ENCODE assay signal across 15 cellular contexts in genomic region chr21:34912022-34912933, GRCh38.
DNase-seq lines count a peak whose midpoint lies in the region; ATAC-seq and TF ChIP-seq lines count a peak whose summit lies in the region.
"Had no signal": no experiment of that assay in that cellular context is flagged by ENCODE, and none has a peak within 500 bp of the region (broad histone marks: within the 10 kb centered on the region; RNA-seq: fewer than 3 reads in every experiment).

No MANE protein-coding gene starts in this region.

- CTCF ChIA-PET in CD4-positive, alpha-beta memory T cell (lab: Charles Lee; ENCODE audit: partially characterized antibody): interaction anchor here (1.3 kb wide), 1 partner anchor 9 kb away, joined by 3 read pairs; no protein-coding TSS in a partner anchor
- CTCF ChIA-PET in OCI-LY7 (lab: Charles Lee; ENCODE audit: unreplicated experiment): no interaction called here

- POLR2A ChIA-PET in CD4-positive, alpha-beta memory T cell (lab: Charles Lee; ENCODE audit: partially characterized antibody): interaction anchor here (0.9 to 1.3 kb wide), 2 partner anchors 22 to 23 kb away, joined by 3 read pairs; no protein-coding TSS in a partner anchor
- POLR2A ChIA-PET in OCI-LY7 (lab: Charles Lee): interaction anchor here (1.4 kb wide), 1 partner anchor 36 kb away, joined by 3 read pairs; no protein-coding TSS in a partner anchor

- H3K36me3 Mint-ChIP-seq in CD4-positive, alpha-beta memory T cell: peaks cover 25 to 30% of the 10 kb centered on the region in 2 donors

- H3K4me2 ChIP-seq in OCI-LY7 (ENCODE audit: low read length): no peak overlapping the region

- no peak for DNase-seq in CD4-positive, alpha-beta memory T cell
- DNase-seq in OCI-LY7 (ENCODE audit: low spot score) (no peak), foreskin fibroblast (peak; percentile 67 to 79), NCI-H510A (lab: John Stamatoyannopoulos, UW) (no peak), BE2C (no peak), NCI-H1417 (lab: John Stamatoyannopoulos, UW) (no peak)
- DNase-seq: activated CD8-positive, alpha-beta memory T cell treated with anti-CD3 and anti-CD28 coated beads, Interleukin-2, amount 10 ng/mL, durations not matched to agents 7 days and 5 days; DMS153; foreskin melanocyte; NCI-H2171; transverse colon had no signal

- no peak overlapping the region for H3K4me3 Mint-ChIP-seq in CD4-positive, alpha-beta memory T cell
- H3K4me3 Mint-ChIP-seq: activated CD8-positive, alpha-beta memory T cell treated with anti-CD3 and anti-CD28 coated beads, Interleukin-2, amount 10 ng/mL, durations not matched to agents 7 days and 5 days had no signal

- H3K4me1 ChIP-seq in CD4-positive, alpha-beta memory T cell (ENCODE audit: insufficient read depth, low read length): peaks cover 61% of the 10 kb centered on the region
- peaks cover 27% of the 10 kb centered on the region for H3K4me1 ChIP-seq in OCI-LY7 (ENCODE audit: insufficient read depth, low read length, poor library complexity, severe bottlenecking)
- H3K4me1 ChIP-seq in BE2C: no peaks in the 10 kb centered on the region

- intact Hi-C loops in CD4-positive, alpha-beta memory T cell (cut with micrococcal nuclease): no loop called here
- intact Hi-C loops in OCI-LY7 (cut with micrococcal nuclease; ENCODE audit: unreplicated experiment): no loop called here

- BruUV-seq in OCI-LY7 (replicated peaks; lab: Mats Ljungman, UMichigan): no TSS peak

- no peak overlapping the region for H3K27ac ChIP-seq in CD4-positive, alpha-beta memory T cell (ENCODE audit: low read depth, low read length)
- H3K27ac ChIP-seq in OCI-LY7 (ENCODE audit: low read depth, low read length, poor library complexity, severe bottlenecking): no peak overlapping the region
- H3K27ac ChIP-seq: cardiac muscle cell, left lung, transverse colon had no signal

- peaks cover 34% of the 10 kb centered on the region; the same call in 1 of the 2 replicates for H4K20me1 ChIP-seq in OCI-LY7 (ENCODE audit: insufficient read depth, low read length)

- H3K9me2 ChIP-seq in OCI-LY7 (ENCODE audit: insufficient read depth, low read length): no peaks in the 10 kb centered on the region

- no peak overlapping the region for H2AFZ ChIP-seq in OCI-LY7 (ENCODE audit: low read length)

- no peaks in the 10 kb centered on the region for H3K27me3 ChIP-seq in CD4-positive, alpha-beta memory T cell (ENCODE audit: insufficient read depth, low read length)
- H3K27me3 ChIP-seq in BE2C: no peaks in the 10 kb centered on the region
- H3K27me3 ChIP-seq: left lung, transverse colon had no signal

- H3K79me2 ChIP-seq in OCI-LY7 (ENCODE audit: insufficient read depth, low read depth, low read length): no peaks in the 10 kb centered on the region

- peaks cover 0 to 2% (median 0%) of the 10 kb centered on the region in 8 donors for H3K9me3 Mint-ChIP-seq in CD4-positive, alpha-beta memory T cell

- peaks cover 67 to 99% (median 86%) of the 10 kb centered on the region in 4 donors for H3K4me1 Mint-ChIP-seq in CD4-positive, alpha-beta memory T cell

- no peak overlapping the region for H3K4me3 ChIP-seq in CD4-positive, alpha-beta memory T cell (ENCODE audit: low read length in 2 of 2)
- H3K4me3 ChIP-seq in OCI-LY7 (ENCODE audit: low read depth, low read length, poor library complexity, severe bottlenecking) (no peak overlapping the region), foreskin fibroblast (ENCODE audit: low read depth in 1 of 2, low read length in 2 of 2) (no peak overlapping the region), BE2C (ENCODE audit: low read depth, low read length) (no peak overlapping the region)
- H3K4me3 ChIP-seq: cardiac muscle cell, left lung, transverse colon had no signal

- no peaks in the 10 kb centered on the region for H3K27me3 Mint-ChIP-seq in CD4-positive, alpha-beta memory T cell
- H3K27me3 Mint-ChIP-seq: activated CD8-positive, alpha-beta memory T cell treated with anti-CD3 and anti-CD28 coated beads, Interleukin-2, amount 10 ng/mL, durations not matched to agents 7 days and 5 days had no signal

- TF ChIP-seq CTCF in OCI-LY7 (conservative IDR thresholded peaks at IDR 0.05; ENCODE audit: low read length) (0 out of 2 replicates have a peak, but pooled peaks have one; percentile 29), foreskin fibroblast (IDR thresholded peaks at IDR 0.05; ENCODE audit: low read depth, low read length) (no peak), BE2C (IDR thresholded peaks at IDR 0.05; ENCODE audit: low read depth, low read length) (no peak)

- peak overlapping the region in 4 of 7 donors; percentile 5 to 77 (median 40) for H3K27ac Mint-ChIP-seq in CD4-positive, alpha-beta memory T cell
- H3K27ac Mint-ChIP-seq: activated CD8-positive, alpha-beta memory T cell treated with anti-CD3 and anti-CD28 coated beads, Interleukin-2, amount 10 ng/mL, durations not matched to agents 7 days and 5 days had no signal

- ATAC-seq in GM18520 (IDR thresholded peaks at IDR 0.05; ENCODE audit: unreplicated experiment) (peak; percentile 76), GM18502 (IDR thresholded peaks at IDR 0.05; ENCODE audit: poor library complexity, unreplicated experiment) (no peak)
- ATAC-seq: activated CD8-positive, alpha-beta memory T cell treated with anti-CD3 and anti-CD28 coated beads, Interleukin-2, amount 10 ng/mL, durations not matched to agents 7 days and 5 days had no signal

- H3K9me3 ChIP-seq in CD4-positive, alpha-beta memory T cell (ENCODE audit: control insufficient read depth in 1 of 2, low read length in 2 of 2): no peaks in the 10 kb centered on the region
- H3K9me3 ChIP-seq in OCI-LY7 (ENCODE audit: low read length) (no peaks in the 10 kb centered on the region), BE2C (no peaks in the 10 kb centered on the region)
- H3K9me3 ChIP-seq: left lung, transverse colon had no signal

- H3K36me3 ChIP-seq in CD4-positive, alpha-beta memory T cell (ENCODE audit: insufficient read depth, low read length): peaks cover 19% of the 10 kb centered on the region
- H3K36me3 ChIP-seq in OCI-LY7 (ENCODE audit: insufficient read depth, low read length) (peaks cover 7% of the 10 kb centered on the region; the same call in 1 of the 2 replicates), BE2C (no peaks in the 10 kb centered on the region)
- H3K36me3 ChIP-seq: cardiac muscle cell, left lung, transverse colon had no signal

Comparison
In these comparisons a context has a peak if more than half of its experiments do, and no peak if none do; other contexts are left out.
1. DNase-seq: peak in foreskin fibroblast (2 of 2); none in CD4-positive, alpha-beta memory T cell (0 of 5), OCI-LY7 (single experiment), NCI-H510A (single experiment), BE2C (single experiment) and NCI-H1417 (0 of 3).